8 cellular contexts compared by ENCODE assay signal in the genomic region with DNA sequence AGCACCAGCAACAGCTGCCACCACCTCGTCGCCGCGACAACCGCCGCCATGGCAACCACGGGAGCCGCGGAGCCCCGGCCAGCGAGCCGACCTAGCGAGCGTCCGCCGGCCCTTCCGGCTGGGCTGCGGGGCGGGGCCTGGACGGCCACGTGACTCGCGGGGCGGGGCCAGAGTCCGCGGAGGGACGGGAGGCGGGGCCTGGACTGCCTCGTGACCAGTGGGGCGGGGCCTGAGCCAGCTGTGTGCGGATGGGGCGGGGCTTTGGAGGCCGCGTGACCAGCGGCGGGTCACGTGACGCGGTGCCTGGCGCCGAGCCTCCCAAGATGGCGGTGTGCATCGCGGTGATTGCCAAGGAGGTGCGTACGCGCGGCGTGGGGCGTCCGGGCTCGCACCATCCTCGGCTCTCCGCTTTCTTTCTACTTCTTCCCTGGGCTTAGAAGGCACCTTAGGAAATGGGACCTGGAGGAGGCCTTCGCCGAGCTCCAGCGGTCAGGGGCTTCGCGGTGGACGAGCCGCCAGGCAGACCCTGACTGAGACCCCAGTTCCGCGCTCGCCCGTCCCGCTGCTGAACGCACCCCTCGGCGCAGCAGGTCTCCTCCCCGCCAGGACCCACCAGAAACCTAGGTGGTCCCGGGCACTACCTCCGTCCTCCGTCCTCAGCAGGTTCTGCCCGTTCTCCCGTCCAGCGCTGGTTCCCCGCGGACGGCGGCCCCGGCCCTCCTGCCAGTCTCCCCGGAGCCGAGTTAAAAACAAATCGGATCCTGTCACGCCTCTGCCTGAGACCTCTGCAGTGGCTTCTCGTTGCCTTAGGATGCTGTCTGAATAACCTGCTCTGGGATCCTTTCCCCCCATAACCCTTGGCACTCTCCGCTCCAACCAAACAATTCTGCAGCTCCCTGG. TPM values are rescaled to one million over a fixed set of nuclear protein-coding genes. Genes with fewer than 3 reads are reported as not detected.
A peak's percentile ranks its signal among the peaks of the same experiment; 100 is the strongest.
DNase-seq lines count a peak whose midpoint lies in the region; ATAC-seq, FAIRE-seq and TF ChIP-seq lines count a peak whose summit lies in the region.

A gene with protein sequence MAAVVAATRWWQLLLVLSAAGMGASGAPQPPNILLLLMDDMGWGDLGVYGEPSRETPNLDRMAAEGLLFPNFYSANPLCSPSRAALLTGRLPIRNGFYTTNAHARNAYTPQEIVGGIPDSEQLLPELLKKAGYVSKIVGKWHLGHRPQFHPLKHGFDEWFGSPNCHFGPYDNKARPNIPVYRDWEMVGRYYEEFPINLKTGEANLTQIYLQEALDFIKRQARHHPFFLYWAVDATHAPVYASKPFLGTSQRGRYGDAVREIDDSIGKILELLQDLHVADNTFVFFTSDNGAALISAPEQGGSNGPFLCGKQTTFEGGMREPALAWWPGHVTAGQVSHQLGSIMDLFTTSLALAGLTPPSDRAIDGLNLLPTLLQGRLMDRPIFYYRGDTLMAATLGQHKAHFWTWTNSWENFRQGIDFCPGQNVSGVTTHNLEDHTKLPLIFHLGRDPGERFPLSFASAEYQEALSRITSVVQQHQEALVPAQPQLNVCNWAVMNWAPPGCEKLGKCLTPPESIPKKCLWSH (minus strand): TSS at position 120 of the 900 bp plus-strand sequence. CDS start 70 bp downstream, at position 50.
A gene with protein sequence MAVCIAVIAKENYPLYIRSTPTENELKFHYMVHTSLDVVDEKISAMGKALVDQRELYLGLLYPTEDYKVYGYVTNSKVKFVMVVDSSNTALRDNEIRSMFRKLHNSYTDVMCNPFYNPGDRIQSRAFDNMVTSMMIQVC (plus strand): TSS at position 300 of the 900 bp plus-strand sequence. CDS start 24 bp downstream, at position 324.

- intact Hi-C loops in aorta (cut with DNase I), result loop anchor here (1.0 to 5.0 kb wide), 3 partner anchors 45 to 120 kb away; a partner anchor contains a TSS

- DNase-seq in GM18507 (ENCODE audit: extremely low spot score, insufficient read length, low read depth), result peak; percentile 100
- DNase-seq in NCI-H2081 (lab: John Stamatoyannopoulos, UW), result peak; percentile 85 to 92
- peak; percentile 99 for DNase-seq in T-helper 9 cell
- peak; percentile 84 for DNase-seq in astrocyte of the cerebellum (ENCODE audit: low read depth)
- DNase-seq in hepatic stellate cell (ENCODE audit: low spot score), result peak; percentile 99
- peak; percentile 71 for DNase-seq in renal cortical epithelial cell (ENCODE audit: low read depth)
- DNase-seq in aorta, result peak; percentile 98 to 100

- ATAC-seq in HG02981 (IDR thresholded peaks at IDR 0.05; ENCODE audit: unreplicated experiment) (peak; percentile 73), aorta (ENCODE audit: low FRiP score) (peak; percentile 98)

- H3K9me3 ChIP-seq in aorta (ENCODE audit: control insufficient read depth, low read length), result no peaks in the 10 kb centered on the region

- peak within 1 kb of the TSS; percentile 80 for H3K4me3 ChIP-seq in astrocyte of the cerebellum (ENCODE audit: low read depth, low read length)
- peak within 1 kb of the TSS; percentile 22 to 76 for H3K4me3 ChIP-seq in aorta (ENCODE audit: low read length in 2 of 2)

- FAIRE-seq in GM18507 (lab: Jason Lieb, UNC), result peak; percentile 97

- WGBS in aorta, 2 donors, result 0 to 1% methylated on average over 64 to 87 of the region's 87 CpGs

- no peaks in the 10 kb centered on the region for H3K27me3 ChIP-seq in aorta (ENCODE audit: control insufficient read depth in 1 of 2, insufficient read depth in 2 of 2, low read length in 1 of 2)

- H3K27ac ChIP-seq in aorta (ENCODE audit: low read depth in 1 of 2, low read length in 2 of 2), result peak within 1 kb of the TSS in 1 of 2 donors; percentile 26

- no peak for TF ChIP-seq CTCF in astrocyte of the cerebellum (IDR thresholded peaks at IDR 0.05; ENCODE audit: low read depth, low read length, missing control alignments)

- in situ Hi-C loops in astrocyte of the cerebellum (cut with HindIII; ENCODE audit: low sequenced_read_pairs), result loop anchor here (25.0 kb wide), 1 partner anchor 95 kb away; no protein-coding TSS in a partner anchor

- H3K4me1 ChIP-seq in aorta (ENCODE audit: control insufficient read depth in 1 of 2, insufficient read depth in 2 of 2, low read length in 2 of 2), result no peaks in the 10 kb centered on the region

- no peaks in the 10 kb centered on the region for H3K36me3 ChIP-seq in aorta (ENCODE audit: control insufficient read depth in 1 of 2, insufficient read depth in 2 of 2, low read length in 1 of 2)

RNA-seq across cellular contexts. Expression of the first gene that starts in this region (rescaled TPM):
- total RNA-seq in renal cortical epithelial cell (14.4 and 41.0 TPM in 2 replicates), aorta (10 to 100 TPM; 29.5 to 44.1 TPM)
- 10 to 100 TPM in 1 of 2 donors, 1 to 10 TPM in 1; 9.3 to 28.2 TPM for polyA plus RNA-seq in aorta

RNA-seq across cellular contexts. Expression of the second gene that starts in this region (rescaled TPM):
- total RNA-seq in renal cortical epithelial cell (22.5 and 38.7 TPM in 2 replicates), aorta (10 to 100 TPM; 27.8 to 31.2 TPM)
- polyA plus RNA-seq in aorta, result 10 to 100 TPM; 53.9 to 54.1 TPM
